In genomic region chr10:110870823-110871235, GRCh38 we compare ENCODE assay signal across 2 cellular contexts.
TF ChIP-seq lines count a peak whose summit lies in the region.

No MANE protein-coding gene starts in this region.

TF ChIP-seq in A549, 52 proteins besides CTCF, POLR2A, EP300 and RAD21:
- TF ChIP-seq POLR2AphosphoS2 (conservative IDR thresholded peaks at IDR 0.05; ENCODE audit: low read length): no peak
- no peak for TF ChIP-seq EHMT2 (IDR thresholded peaks at IDR 0.05; ENCODE audit: low read depth)
- TF ChIP-seq ELK1 (IDR thresholded peaks at IDR 0.05; ENCODE audit: low read depth, low read length): no peak
- TF ChIP-seq NFE2L2 (conservative IDR thresholded peaks at IDR 0.05; ENCODE audit: low read length): no peak
- TF ChIP-seq CEBPB (IDR thresholded peaks at IDR 0.05): no peak
- TF ChIP-seq RNF2 (IDR thresholded peaks at IDR 0.05; ENCODE audit: borderline replicate concordance, low read depth): no peak

TF ChIP-seq in IMR-90, 13 proteins besides CTCF, POLR2A, EP300 and RAD21:
- no peak for TF ChIP-seq MAFK (IDR thresholded peaks at IDR 0.05; ENCODE audit: low read depth, low read length)
- no peak for TF ChIP-seq FOS (IDR thresholded peaks at IDR 0.05; ENCODE audit: low read depth, low read length)
- no peak for TF ChIP-seq NFE2L2 (IDR thresholded peaks at IDR 0.05; ENCODE audit: low read depth, low read length)
- TF ChIP-seq ELK1 (IDR thresholded peaks at IDR 0.05; ENCODE audit: borderline replicate concordance, low read depth, low read length): no peak
- no peak for TF ChIP-seq RFX5 (IDR thresholded peaks at IDR 0.05; ENCODE audit: low read depth, low read length)
- TF ChIP-seq SMC3 (IDR thresholded peaks at IDR 0.05; ENCODE audit: low read depth, low read length): no peak
- TF ChIP-seq USF2 (IDR thresholded peaks at IDR 0.05; ENCODE audit: low read depth, low read length): no peak
- TF ChIP-seq CEBPB (IDR thresholded peaks at IDR 0.05; ENCODE audit: low read depth, low read length): no peak
- TF ChIP-seq MXI1 (IDR thresholded peaks at IDR 0.05; ENCODE audit: borderline replicate concordance, low read depth, low read length): no peak
- no peak for TF ChIP-seq MAZ (IDR thresholded peaks at IDR 0.05; ENCODE audit: borderline replicate concordance, low read depth, low read length)
- TF ChIP-seq BHLHE40 (IDR thresholded peaks at IDR 0.05; ENCODE audit: low read depth, low read length): no peak
- TF ChIP-seq CHD1 (IDR thresholded peaks at IDR 0.05; ENCODE audit: low read depth, low read length): no peak
- TF ChIP-seq RCOR1 (IDR thresholded peaks at IDR 0.05; ENCODE audit: insufficient replicate concordance, low read length): no peak
